16 cellular contexts compared by ENCODE assay signal in genomic region chr14:100582496-100583165, GRCh38.
"Had no signal": no experiment of that assay in that cellular context is flagged by ENCODE, and none has a peak within 500 bp of the region (broad histone marks: within the 10 kb centered on the region; RNA-seq: fewer than 3 reads in every experiment).

No MANE protein-coding gene starts in this region.

- H3K9me3 ChIP-seq: body of pancreas, transverse colon had no signal

- H3K27ac ChIP-seq: body of pancreas, transverse colon had no signal

- ATAC-seq: activated T-cell treated with anti-CD3 and anti-CD28 coated beads, Interleukin-2, amount 50 U/mL, for 72 hours; body of pancreas; effector memory CD8-positive, alpha-beta T cell; naive thymus-derived CD8-positive, alpha-beta T cell; stimulated activated naive B cell treated with anti-CD40 and anti-IgM and Interleukin-4, amounts not matched to agents 10 μg/mL and 1 μg/mL and 100 μg/mL, for 72 hours had no signal

- H3K4me1 Mint-ChIP-seq: stimulated activated naive B cell treated with anti-CD40 and anti-IgM and Interleukin-4, amounts not matched to agents 10 μg/mL and 1 μg/mL and 100 μg/mL, for 72 hours had no signal

- DNase-seq: activated naive CD4-positive, alpha-beta T cell treated with Interleukin-2 at 50 U/mL for 16 hours; activated T-cell treated with anti-CD3 and anti-CD28 coated beads, Interleukin-2, amount 50 U/mL, for 72 hours; effector memory CD8-positive, alpha-beta T cell; erythroblast; hippocampal formation; kidney glomerular epithelial cell; mammary epithelial cell; occipital lobe; SIG-M5; stimulated activated naive B cell treated with anti-CD40 and anti-IgM and Interleukin-4, amounts not matched to agents 10 μg/mL and 1 μg/mL and 100 μg/mL, for 72 hours; T-helper 2 cell; transverse colon had no signal

- H3K4me3 ChIP-seq: body of pancreas, smooth muscle cell, transverse colon had no signal

- H3K36me3 ChIP-seq: transverse colon had no signal

- H3K4me3 Mint-ChIP-seq: activated T-cell treated with anti-CD3 and anti-CD28 coated beads, Interleukin-2, amount 50 U/mL, for 72 hours; dendritic cell treated with granulocyte-macrophage colony-stimulating factor and Interleukin-4, amounts not matched to agents 40 ng/mL and 50 ng/mL, for 4 days; effector memory CD8-positive, alpha-beta T cell; stimulated activated naive B cell treated with anti-CD40 and anti-IgM and Interleukin-4, amounts not matched to agents 10 μg/mL and 1 μg/mL and 100 μg/mL, for 72 hours had no signal

- H3K27ac Mint-ChIP-seq: activated T-cell treated with anti-CD3 and anti-CD28 coated beads, Interleukin-2, amount 50 U/mL, for 72 hours; dendritic cell treated with granulocyte-macrophage colony-stimulating factor and Interleukin-4, amounts not matched to agents 40 ng/mL and 50 ng/mL, for 4 days; effector memory CD8-positive, alpha-beta T cell; naive thymus-derived CD8-positive, alpha-beta T cell; stimulated activated naive B cell treated with anti-CD40 and anti-IgM and Interleukin-4, amounts not matched to agents 10 μg/mL and 1 μg/mL and 100 μg/mL, for 72 hours had no signal

- H3K9me3 Mint-ChIP-seq: activated T-cell treated with anti-CD3 and anti-CD28 coated beads, Interleukin-2, amount 50 U/mL, for 72 hours; dendritic cell treated with granulocyte-macrophage colony-stimulating factor and Interleukin-4, amounts not matched to agents 40 ng/mL and 50 ng/mL, for 4 days; effector memory CD8-positive, alpha-beta T cell; stimulated activated naive B cell treated with anti-CD40 and anti-IgM and Interleukin-4, amounts not matched to agents 10 μg/mL and 1 μg/mL and 100 μg/mL, for 72 hours had no signal

- H3K36me3 Mint-ChIP-seq: naive thymus-derived CD8-positive, alpha-beta T cell; stimulated activated naive B cell treated with anti-CD40 and anti-IgM and Interleukin-4, amounts not matched to agents 10 μg/mL and 1 μg/mL and 100 μg/mL, for 72 hours had no signal

- H3K27me3 ChIP-seq: body of pancreas had no signal
